In the genomic region with DNA sequence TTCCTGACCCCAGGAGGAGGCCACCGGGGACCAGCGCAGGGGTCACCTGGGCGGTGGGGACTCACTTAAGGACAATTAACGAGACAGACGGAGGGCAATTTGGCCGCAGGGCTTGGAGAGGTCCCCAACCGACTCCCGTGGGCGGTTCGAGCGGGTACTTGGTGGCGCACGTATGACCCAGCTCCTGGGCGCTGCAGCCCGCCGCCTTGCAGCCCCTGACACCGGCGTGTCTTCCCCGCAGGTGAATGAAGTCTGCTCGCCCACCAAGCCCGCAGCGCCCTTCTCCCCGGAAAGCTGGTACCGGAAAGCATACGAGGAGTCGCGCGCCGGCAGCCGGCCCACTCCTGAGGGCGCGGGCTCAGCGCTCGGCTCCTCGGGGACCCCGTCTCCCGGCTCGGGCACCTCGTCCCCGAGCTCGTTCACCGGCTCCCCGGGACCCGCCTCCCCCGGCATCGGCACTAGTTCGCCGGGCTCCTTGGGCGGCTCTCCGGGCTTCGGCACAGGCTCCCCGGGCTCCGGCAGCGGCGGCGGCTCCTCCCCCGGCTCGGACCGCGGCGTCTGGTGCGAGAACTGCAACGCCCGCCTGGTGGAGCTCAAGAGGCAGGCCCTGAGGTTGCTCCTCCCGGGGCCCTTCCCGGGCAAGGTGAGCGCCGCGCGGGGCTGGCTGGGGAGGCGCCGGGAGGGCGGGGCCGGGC, we compare ENCODE assay signal across 1 cellular context.
TF ChIP-seq lines count a peak whose summit lies in the region.

No MANE protein-coding gene starts in this region.

TF ChIP-seq in GM23338, 12 proteins besides CTCF, POLR2A, EP300 and RAD21 (continued from another document):
- TF ChIP-seq ZNF114 (CRISPR knock-in tag; IDR thresholded peaks at IDR 0.05) (no peak), EZH2 (IDR thresholded peaks at IDR 0.05; ENCODE audit: low read depth, unreplicated experiment) (no peak), STAT1 (IDR thresholded peaks at IDR 0.05; ENCODE audit: unreplicated experiment) (no peak), ZNF331 (CRISPR knock-in tag; IDR thresholded peaks at IDR 0.05; ENCODE audit: low read depth) (no peak), CREB1 (CRISPR knock-in tag; IDR thresholded peaks at IDR 0.05; ENCODE audit: low read depth) (no peak), JUNB (IDR thresholded peaks at IDR 0.05; ENCODE audit: unreplicated experiment) (no peak), EZH2phosphoT487 (IDR thresholded peaks at IDR 0.05; ENCODE audit: unreplicated experiment) (no peak), POLR2AphosphoS5 (IDR thresholded peaks at IDR 0.05; ENCODE audit: low read depth) (no peak)
- TF ChIP-seq, protein P1, sequence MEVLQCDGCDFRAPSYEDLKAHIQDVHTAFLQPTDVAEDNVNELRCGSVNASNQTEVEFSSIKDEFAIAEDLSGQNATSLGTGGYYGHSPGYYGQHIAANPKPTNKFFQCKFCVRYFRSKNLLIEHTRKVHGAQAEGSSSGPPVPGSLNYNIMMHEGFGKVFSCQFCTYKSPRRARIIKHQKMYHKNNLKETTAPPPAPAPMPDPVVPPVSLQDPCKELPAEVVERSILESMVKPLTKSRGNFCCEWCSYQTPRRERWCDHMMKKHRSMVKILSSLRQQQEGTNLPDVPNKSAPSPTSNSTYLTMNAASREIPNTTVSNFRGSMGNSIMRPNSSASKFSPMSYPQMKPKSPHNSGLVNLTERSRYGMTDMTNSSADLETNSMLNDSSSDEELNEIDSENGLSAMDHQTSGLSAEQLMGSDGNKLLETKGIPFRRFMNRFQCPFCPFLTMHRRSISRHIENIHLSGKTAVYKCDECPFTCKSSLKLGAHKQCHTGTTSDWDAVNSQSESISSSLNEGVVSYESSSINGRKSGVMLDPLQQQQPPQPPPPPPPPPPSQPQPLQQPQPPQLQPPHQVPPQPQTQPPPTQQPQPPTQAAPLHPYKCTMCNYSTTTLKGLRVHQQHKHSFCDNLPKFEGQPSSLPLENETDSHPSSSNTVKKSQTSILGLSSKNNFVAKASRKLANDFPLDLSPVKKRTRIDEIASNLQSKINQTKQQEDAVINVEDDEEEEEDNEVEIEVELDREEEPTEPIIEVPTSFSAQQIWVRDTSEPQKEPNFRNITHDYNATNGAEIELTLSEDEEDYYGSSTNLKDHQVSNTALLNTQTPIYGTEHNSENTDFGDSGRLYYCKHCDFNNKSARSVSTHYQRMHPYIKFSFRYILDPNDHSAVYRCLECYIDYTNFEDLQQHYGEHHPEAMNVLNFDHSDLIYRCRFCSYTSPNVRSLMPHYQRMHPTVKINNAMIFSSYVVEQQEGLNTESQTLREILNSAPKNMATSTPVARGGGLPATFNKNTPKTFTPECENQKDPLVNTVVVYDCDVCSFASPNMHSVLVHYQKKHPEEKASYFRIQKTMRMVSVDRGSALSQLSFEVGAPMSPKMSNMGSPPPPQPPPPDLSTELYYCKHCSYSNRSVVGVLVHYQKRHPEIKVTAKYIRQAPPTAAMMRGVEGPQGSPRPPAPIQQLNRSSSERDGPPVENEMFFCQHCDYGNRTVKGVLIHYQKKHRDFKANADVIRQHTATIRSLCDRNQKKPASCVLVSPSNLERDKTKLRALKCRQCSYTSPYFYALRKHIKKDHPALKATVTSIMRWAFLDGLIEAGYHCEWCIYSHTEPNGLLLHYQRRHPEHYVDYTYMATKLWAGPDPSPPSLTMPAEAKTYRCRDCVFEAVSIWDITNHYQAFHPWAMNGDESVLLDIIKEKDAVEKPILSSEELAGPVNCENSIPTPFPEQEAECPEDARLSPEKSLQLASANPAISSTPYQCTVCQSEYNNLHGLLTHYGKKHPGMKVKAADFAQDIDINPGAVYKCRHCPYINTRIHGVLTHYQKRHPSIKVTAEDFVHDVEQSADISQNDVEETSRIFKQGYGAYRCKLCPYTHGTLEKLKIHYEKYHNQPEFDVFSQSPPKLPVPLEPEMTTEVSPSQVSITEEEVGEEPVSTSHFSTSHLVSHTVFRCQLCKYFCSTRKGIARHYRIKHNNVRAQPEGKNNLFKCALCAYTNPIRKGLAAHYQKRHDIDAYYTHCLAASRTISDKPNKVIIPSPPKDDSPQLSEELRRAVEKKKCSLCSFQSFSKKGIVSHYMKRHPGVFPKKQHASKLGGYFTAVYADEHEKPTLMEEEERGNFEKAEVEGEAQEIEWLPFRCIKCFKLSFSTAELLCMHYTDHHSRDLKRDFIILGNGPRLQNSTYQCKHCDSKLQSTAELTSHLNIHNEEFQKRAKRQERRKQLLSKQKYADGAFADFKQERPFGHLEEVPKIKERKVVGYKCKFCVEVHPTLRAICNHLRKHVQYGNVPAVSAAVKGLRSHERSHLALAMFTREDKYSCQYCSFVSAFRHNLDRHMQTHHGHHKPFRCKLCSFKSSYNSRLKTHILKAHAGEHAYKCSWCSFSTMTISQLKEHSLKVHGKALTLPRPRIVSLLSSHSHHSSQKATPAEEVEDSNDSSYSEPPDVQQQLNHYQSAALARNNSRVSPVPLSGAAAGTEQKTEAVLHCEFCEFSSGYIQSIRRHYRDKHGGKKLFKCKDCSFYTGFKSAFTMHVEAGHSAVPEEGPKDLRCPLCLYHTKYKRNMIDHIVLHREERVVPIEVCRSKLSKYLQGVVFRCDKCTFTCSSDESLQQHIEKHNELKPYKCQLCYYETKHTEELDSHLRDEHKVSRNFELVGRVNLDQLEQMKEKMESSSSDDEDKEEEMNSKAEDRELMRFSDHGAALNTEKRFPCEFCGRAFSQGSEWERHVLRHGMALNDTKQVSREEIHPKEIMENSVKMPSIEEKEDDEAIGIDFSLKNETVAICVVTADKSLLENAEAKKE (CRISPR knock-in tag; IDR thresholded peaks at IDR 0.05): no peak
